ENCODE assay signal across 9 cellular contexts in the genomic region with DNA sequence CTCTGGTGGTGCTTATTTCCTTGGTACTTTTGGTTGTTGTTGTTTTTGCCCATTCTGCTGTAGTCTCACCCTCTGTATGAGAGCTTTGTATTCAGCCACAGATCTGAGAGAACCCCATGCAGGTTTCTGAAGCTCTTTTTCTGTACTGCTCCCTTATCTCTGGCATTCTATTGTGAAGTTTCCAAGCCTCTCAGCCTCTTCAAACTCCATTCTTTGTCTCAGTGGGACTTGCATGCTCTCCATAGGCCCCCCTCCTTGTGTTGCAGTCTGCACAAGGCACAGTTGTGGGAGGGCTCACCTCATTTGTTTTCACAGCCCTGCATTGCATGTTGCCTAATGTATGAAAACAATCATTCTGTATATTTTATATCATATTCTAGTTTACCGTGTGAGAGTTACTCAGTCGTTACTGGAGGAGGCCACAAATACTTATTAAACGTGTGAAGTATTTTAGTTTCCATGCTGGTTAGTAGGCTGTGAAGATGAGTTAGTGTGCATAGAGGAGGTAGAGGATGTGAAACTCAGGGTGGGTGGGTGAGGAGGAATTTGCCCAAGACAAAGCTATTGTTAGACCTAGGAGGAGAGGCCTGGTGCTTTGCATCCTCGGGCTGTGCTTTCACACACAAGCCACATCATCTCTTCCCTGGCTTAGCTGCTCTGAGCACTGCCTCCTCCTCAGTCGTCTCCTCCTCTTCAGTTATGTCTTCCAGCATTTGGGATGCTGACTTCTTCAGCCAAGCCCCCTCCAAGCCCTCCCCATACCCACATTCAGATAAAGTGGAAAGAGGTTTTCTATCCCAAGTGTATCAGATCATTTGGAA. TPM values are rescaled to one million over a fixed set of nuclear protein-coding genes. Genes with fewer than 3 reads are reported as not detected.
A peak's percentile ranks its signal among the peaks of the same experiment; 100 is the strongest.
DNase-seq lines count a peak whose midpoint lies in the region; ATAC-seq, FAIRE-seq and TF ChIP-seq lines count a peak whose summit lies in the region.
"Had no signal": no experiment of that assay in that cellular context is flagged by ENCODE, and none has a peak within 500 bp of the region (broad histone marks: within the 10 kb centered on the region; RNA-seq: fewer than 3 reads in every experiment).

No MANE protein-coding gene starts in this region.

- H3F3A ChIP-seq in Loucy (ENCODE audit: low read depth): peaks cover 23% of the 10 kb centered on the region

- no peaks in the 10 kb centered on the region for H4K20me1 ChIP-seq in Loucy (ENCODE audit: insufficient read depth, low read length, poor library complexity, severe bottlenecking)
- H4K20me1 ChIP-seq in GM12878 (ENCODE audit: control insufficient read depth, insufficient read depth): no peaks in the 10 kb centered on the region

- BruUV-seq in GM12878 (replicated peaks; lab: Mats Ljungman, UMichigan): no TSS peak

- H3K9me2 ChIP-seq in Loucy (replicated peaks; ENCODE audit: low read depth, low read length): no peaks in the 10 kb centered on the region

- no peaks in the 10 kb centered on the region for H3K27me3 ChIP-seq in GM06990 (replicated peaks; ENCODE audit: control insufficient read depth, insufficient read depth, low read length)
- no peaks in the 10 kb centered on the region for H3K27me3 ChIP-seq in Loucy (ENCODE audit: insufficient read depth, low read length, poor library complexity, severe bottlenecking)
- no peaks in the 10 kb centered on the region for H3K27me3 ChIP-seq in GM12878 (replicated peaks in 1 of 2; ENCODE audit: control insufficient read depth in 2 of 2, insufficient read depth in 2 of 2, low read length in 1 of 2)
- no peaks in the 10 kb centered on the region for H3K27me3 ChIP-seq in stomach

- TF ChIP-seq POLR2A in GM12878 (IDR thresholded peaks at IDR 0.05; ENCODE audit: low read depth, low read length) (peak; percentile 78), stomach (IDR thresholded peaks at IDR 0.05) (no peak)

- peak; percentile 71 for FAIRE-seq in GM12878 (lab: Jason Lieb, UNC)

- POLR2A ChIA-PET in GM12878 (lab: Charles Lee): interaction anchor here (0.6 to 8.8 kb wide), 11 partner anchors 10 to 373 kb away, joined by 3 to 371 read pairs (median 5); a partner anchor contains a TSS

- ATAC-seq in GM21390 (IDR thresholded peaks at IDR 0.05; ENCODE audit: unreplicated experiment) (peak; percentile 39), GM12878 (peak; percentile 47)

- H3K9ac ChIP-seq in Loucy (ENCODE audit: low read depth, low read length, poor library complexity, severe bottlenecking) (peak overlapping the region; percentile 76), GM12878 (ENCODE audit: control insufficient read depth, insufficient read depth, low read length) (peak overlapping the region; percentile 87)

- H3K36me3 ChIP-seq in GM06990 (ENCODE audit: control insufficient read depth, insufficient read depth, low read length) (no peaks in the 10 kb centered on the region), Loucy (ENCODE audit: insufficient read depth, low read length) (no peaks in the 10 kb centered on the region), GM12878 (ENCODE audit: control insufficient read depth in 2 of 2, insufficient read depth in 2 of 2, low read length in 1 of 2) (no peaks in the 10 kb centered on the region), stomach (no peaks in the 10 kb centered on the region)

- peaks cover 8% of the 10 kb centered on the region; the same call in 1 of the 2 replicates for H3K79me2 ChIP-seq in Loucy (ENCODE audit: insufficient read depth, low read length)
- H3K79me2 ChIP-seq in GM12878 (ENCODE audit: control insufficient read depth, insufficient read depth, low read length): peaks cover 18% of the 10 kb centered on the region

- H3K27ac ChIP-seq in GM12878 (ENCODE audit: control insufficient read depth, insufficient read depth) (peak overlapping the region; percentile 100), stomach (peak overlapping the region in 1 of 5 donors; percentile 38)

- no peak for TF ChIP-seq CTCF in GM06990 (IDR thresholded peaks at IDR 0.05; ENCODE audit: insufficient read depth, low read length, poor library complexity, severe bottlenecking)
- no peak for TF ChIP-seq CTCF in Loucy (conservative IDR thresholded peaks at IDR 0.05; ENCODE audit: low read length)
- no peak for TF ChIP-seq CTCF in GM12878 (IDR thresholded peaks at IDR 0.05 in 2 of 3, conservative IDR thresholded peaks at IDR 0.05 in 1 of 3; ENCODE audit: control insufficient read depth in 2 of 3, extremely low read depth in 1 of 3, insufficient read depth in 1 of 3, low read depth in 3 of 3, low read length in 3 of 3)
- no peak for TF ChIP-seq CTCF in stomach (IDR thresholded peaks at IDR 0.05)

- in situ Hi-C loops in GM12878 (cut with MboI): loop anchor here (5.0 to 10.0 kb wide), 3 partner anchors 113 to 545 kb away; no protein-coding TSS in a partner anchor

- peak overlapping the region; percentile 80 for H3K4me2 ChIP-seq in Loucy (ENCODE audit: low read depth, low read length, poor library complexity, severe bottlenecking)
- peak overlapping the region; percentile 85 for H3K4me2 ChIP-seq in GM12878 (ENCODE audit: control insufficient read depth, insufficient read depth)

- no peak overlapping the region; the same call in 1 of the 2 replicates for H3K4me3 ChIP-seq in GM06990 (replicated peaks; ENCODE audit: low read depth, low read length)
- H3K4me3 ChIP-seq in Loucy (ENCODE audit: low read length, poor library complexity, severe bottlenecking): peak overlapping the region; percentile 3
- H3K4me3 ChIP-seq in GM12878: peak overlapping the region; percentile 16; the same call in 1 of the 2 replicates
- H3K4me3 ChIP-seq in stomach: no peak overlapping the region
- H3K4me3 ChIP-seq: lung had no signal

- RAD21 ChIA-PET in GM12878 (lab: Charles Lee; ENCODE audit: unreplicated experiment): interaction anchor here (0.6 to 9.9 kb wide), 23 partner anchors 10 to 519 kb away, joined by 3 to 542 read pairs (median 8); a partner anchor contains a TSS

- TF ChIP-seq EP300 in GM12878 (IDR thresholded peaks at IDR 0.05; ENCODE audit: borderline replicate concordance in 1 of 2, control insufficient read depth in 1 of 2, low read depth in 2 of 2, low read length in 2 of 2) (peak; percentile 84 to 91; a peak in 3 of 4 replicates), stomach (IDR thresholded peaks at IDR 0.05) (no peak)

- 0% methylated on average over 5 of the region's 5 CpGs for WGBS in GM12878 (ENCODE audit: insufficient coverage, insufficient replicate concordance, low lambda C conversion rate, missing lambda C conversion rate)
- WGBS in stomach, 5 donors: 59 to 72% (median 71%) methylated on average over 5 of the region's 5 CpGs

- H3K9me3 ChIP-seq in Loucy (ENCODE audit: insufficient read depth, low read depth, low read length) (no peaks in the 10 kb centered on the region), GM12878 (replicated peaks; ENCODE audit: control insufficient read depth, insufficient read depth, low read length) (no peaks in the 10 kb centered on the region), stomach (no peaks in the 10 kb centered on the region)

- CTCF ChIA-PET in GM12878 (lab: Yijun Ruan, JAX): interaction anchor here (1.0 to 8.9 kb wide), 12 partner anchors 12 to 348 kb away, joined by 3 to 239 read pairs (median 4); a partner anchor contains a TSS

- intact Hi-C loops in GM12878 (cut with micrococcal nuclease; ENCODE audit: unreplicated experiment) (loop anchor here (2.0 to 10.0 kb wide), 8 partner anchors 32 to 585 kb away; a partner anchor contains a TSS), stomach (cut with DNase I; ENCODE audit: low total_unique reads) (loop anchor here (5.0 to 10.0 kb wide), 2 partner anchors 115 to 178 kb away; no protein-coding TSS in a partner anchor)

- DNase-seq in GM06990 (ENCODE audit: extremely low read depth, insufficient read length): peak; percentile 82
- peak; percentile 99 for DNase-seq in GM12878 (ENCODE audit: low read depth, low spot score)
- no peak for DNase-seq in EL
- no peak for DNase-seq in stomach
- DNase-seq in glomerular visceral epithelial cell (ENCODE audit: extremely low spot score): no peak
- no peak for DNase-seq in cerebellar cortex (ENCODE audit: low spot score)

- SMC1A ChIA-PET in GM12878 (lab: Charles Lee; ENCODE audit: uncharacterized antibody, unreplicated experiment): interaction anchor here (0.6 to 12.4 kb wide), 25 partner anchors 9 to 396 kb away, joined by 3 to 284 read pairs (median 8); a partner anchor contains a TSS

- H3K4me1 ChIP-seq in Loucy (ENCODE audit: insufficient read depth, low read length, poor library complexity, severe bottlenecking): peaks cover 82% of the 10 kb centered on the region
- peaks cover 86% of the 10 kb centered on the region for H3K4me1 ChIP-seq in GM12878 (ENCODE audit: control insufficient read depth, insufficient read depth, low read length)
- peaks cover 11 to 68% (median 17%) of the 10 kb centered on the region in 4 donors for H3K4me1 ChIP-seq in stomach

- TF ChIP-seq RAD21 in GM12878 (IDR thresholded peaks at IDR 0.05; ENCODE audit: insufficient read depth, low read depth, low read length): no peak; the same call in 1 of the 2 replicates

- peak overlapping the region; percentile 38; the same call in 1 of the 2 replicates for H2AFZ ChIP-seq in Loucy (ENCODE audit: low read length)
- no peak overlapping the region for H2AFZ ChIP-seq in GM12878 (ENCODE audit: control insufficient read depth, low read depth, low read length)

RNA-seq across cellular contexts. Expression of a gene that starts 7.8 kb away (rescaled TPM):
- total RNA-seq in GM12878 (2013; cell fraction: nucleolus; rRNA removed): 87.3 and 102 TPM in 2 replicates
- total RNA-seq in GM12878 (2014; rRNA removed) (92.1 and 115 TPM in 2 replicates), GM12878 (2014; rRNA removed; fragmentation: Illumina TruSeq; extraction: Trizol) (88.8 and 105 TPM in 2 replicates), GM12878 (2021) (72.1 and 95.0 TPM in 2 replicates), stomach (10 to 100 TPM in 1 of 5 donors, 1 to 10 TPM in 1, not detected in 3; 2.8 to 28.1 TPM)
- 120 TPM for polyA plus RNA-seq in GM12878 (2011; ENCODE audit: low read depth)
- polyA plus RNA-seq in GM12878 (2011; rRNA removed) (508 and 715 TPM in 2 replicates), GM12878 (2014; fragmentation: Illumina TruSeq; extraction: Trizol) (124 and 170 TPM in 2 replicates), GM12878 (2014; fragmentation: Nextera tagmentation; extraction: Ambion mirVana) (100 to 1,000 TPM; 151 to 216 TPM), GM12878 (2014; rRNA removed) (73.5 and 105 TPM in 2 replicates), GM12878 (2016; fragmentation: Nextera tagmentation; extraction: Ambion mirVana) (10 to 100 TPM; 37.1 to 39.3 TPM), stomach (1 to 10 TPM; 1.4 to 5.7 (median 2.3) TPM)
- polyA plus RNA-seq in GM12878 (2011; cell fraction: cytosol; rRNA removed): 197 and 261 TPM in 2 replicates
- 117 and 171 TPM in 2 replicates for polyA plus RNA-seq in GM12878 (2011; cell fraction: nucleus; rRNA removed)
- polyA plus RNA-seq in GM12878 (2012): 69.1 and 111 TPM in 2 replicates
- polyA minus RNA-seq in GM12878 (2011; rRNA and poly(A)+ RNA removed): 176 and 187 TPM in 2 replicates
- polyA minus RNA-seq in GM12878 (2011; cell fraction: cytosol; rRNA and poly(A)+ RNA removed): 36.6 and 47.4 TPM in 2 replicates
- 123 and 150 TPM in 2 replicates for polyA minus RNA-seq in GM12878 (2011; cell fraction: nucleus; rRNA and poly(A)+ RNA removed)

RNA-seq across cellular contexts. Expression of a gene that starts 19.2 kb away (rescaled TPM):
- total RNA-seq in GM12878 (2013; cell fraction: nucleolus; rRNA removed): 483 and 497 TPM in 2 replicates
- total RNA-seq in GM12878 (2014; rRNA removed) (164 and 170 TPM in 2 replicates), GM12878 (2014; rRNA removed; fragmentation: Illumina TruSeq; extraction: Trizol) (187 and 196 TPM in 2 replicates), GM12878 (2021) (164 and 166 TPM in 2 replicates), stomach (100 to 1,000 TPM in 1 of 5 donors, 10 to 100 TPM in 4; 24.6 to 121 (median 36.0) TPM)
- polyA plus RNA-seq in GM12878 (2011; ENCODE audit: low read depth): 73.7 TPM
- polyA plus RNA-seq in GM12878 (2011; rRNA removed) (299 and 375 TPM in 2 replicates), GM12878 (2014; fragmentation: Illumina TruSeq; extraction: Trizol) (193 and 221 TPM in 2 replicates), GM12878 (2014; fragmentation: Nextera tagmentation; extraction: Ambion mirVana) (100 to 1,000 TPM; 149 to 200 TPM), GM12878 (2014; rRNA removed) (149 and 157 TPM in 2 replicates), GM12878 (2016; fragmentation: Nextera tagmentation; extraction: Ambion mirVana) (100 to 1,000 TPM; 162 to 179 TPM), stomach (10 to 100 TPM; 35.4 to 48.5 (median 42.9) TPM)
- polyA plus RNA-seq in GM12878 (2011; cell fraction: cytosol; rRNA removed): 278 and 313 TPM in 2 replicates
- 458 and 613 TPM in 2 replicates for polyA plus RNA-seq in GM12878 (2011; cell fraction: nucleus; rRNA removed)
- polyA plus RNA-seq in GM12878 (2012): 75.3 and 147 TPM in 2 replicates
- polyA minus RNA-seq in GM12878 (2011; rRNA and poly(A)+ RNA removed): 404 and 526 TPM in 2 replicates
- polyA minus RNA-seq in GM12878 (2011; cell fraction: cytosol; rRNA and poly(A)+ RNA removed): 128 and 168 TPM in 2 replicates
- polyA minus RNA-seq in GM12878 (2011; cell fraction: nucleus; rRNA and poly(A)+ RNA removed): 708 and 882 TPM in 2 replicates

Comparison
In these comparisons a context has a peak if more than half of its experiments do, and no peak if none do; other contexts are left out.
1. DNase-seq: peak in GM06990 (single experiment) and GM12878 (single experiment); none in EL (single experiment), stomach (single experiment), glomerular visceral epithelial cell (single experiment) and cerebellar cortex (single experiment).
2. H3K4me3 ChIP-seq: peak in Loucy (single experiment) and GM12878 (single experiment); none in GM06990 (single experiment) and stomach (0 of 4).